In genomic region chr3:16909802-16910201, GRCh38 we compare ENCODE assay signal across 13 cellular contexts.
"Had no signal": no experiment of that assay in that cellular context is flagged by ENCODE, and none has a peak within 500 bp of the region (broad histone marks: within the 10 kb centered on the region; RNA-seq: fewer than 3 reads in every experiment).

No MANE protein-coding gene starts in this region.

- H3K9me3 Mint-ChIP-seq: activated naive CD4-positive, alpha-beta T cell treated with anti-CD3 and anti-CD28 coated beads, Interleukin-2, amount 50 U/mL, for 72 hours; T-helper 1 cell treated with Interleukin-12 subunit alpha and Interleukin-12 subunit beta and Interleukin-4 antibody, amounts not matched to agents 30 μg/mL and 1 μg/mL, for 36 hours had no signal

- H3K27me3 ChIP-seq: heart right ventricle had no signal

- DNase-seq: anterior cingulate cortex; effector CD4-positive, alpha-beta T cell; foreskin melanocyte; heart right ventricle; islet precursor cell; left ventricle myocardium superior; mesendoderm; SK-N-SH; stimulated activated CD4-positive, alpha-beta T cell treated with anti-CD3 and anti-CD28 coated beads, Interleukin-15, amount 100 ng/mL, for 24 hours; trophoblast cell had no signal

- H3K36me3 ChIP-seq: heart right ventricle had no signal

- H3K4me3 ChIP-seq: coronary artery, heart right ventricle had no signal

- ATAC-seq: activated naive CD4-positive, alpha-beta T cell treated with anti-CD3 and anti-CD28 coated beads, Interleukin-2, amount 50 U/mL, for 72 hours had no signal

- H3K27ac Mint-ChIP-seq: activated naive CD4-positive, alpha-beta T cell treated with anti-CD3 and anti-CD28 coated beads, Interleukin-2, amount 50 U/mL, for 72 hours; T-helper 1 cell treated with Interleukin-12 subunit alpha and Interleukin-12 subunit beta and Interleukin-4 antibody, amounts not matched to agents 30 μg/mL and 1 μg/mL, for 36 hours had no signal

- H3K9ac ChIP-seq: SK-N-SH had no signal

- H3K4me2 ChIP-seq: SK-N-SH had no signal

- H3K27ac ChIP-seq: coronary artery had no signal

- H3K4me3 Mint-ChIP-seq: T-helper 1 cell treated with Interleukin-12 subunit alpha and Interleukin-12 subunit beta and Interleukin-4 antibody, amounts not matched to agents 30 μg/mL and 1 μg/mL, for 36 hours had no signal
